ENCODE assay signal across 1 cellular context in genomic region chr7:30027915-30028748, GRCh38.
TF ChIP-seq lines count a peak whose summit lies in the region.

Gene PLEKHA8, plus strand, starts transcription at chr7:30028412. Its CDS starts 351 bp downstream, at chr7:30028763.

TF ChIP-seq in HepG2, 621 proteins besides CTCF, POLR2A, EP300 and RAD21 (continued from another document and continues in another):
- no peak for TF ChIP-seq ZNF280B (CRISPR knock-in tag; IDR thresholded peaks at IDR 0.05; ENCODE audit: borderline replicate concordance)
- TF ChIP-seq ZEB1 (IDR thresholded peaks at IDR 0.05; ENCODE audit: insufficient replicate concordance, low read depth): no peak
- peak; percentile 72; the same call in 1 of the 2 replicates for TF ChIP-seq ZNF546 (CRISPR knock-in tag; conservative IDR thresholded peaks at IDR 0.05)
- no peak for TF ChIP-seq ISX (CRISPR knock-in tag; conservative IDR thresholded peaks at IDR 0.05)
- TF ChIP-seq GATA4 (IDR thresholded peaks at IDR 0.05; ENCODE audit: borderline replicate concordance, low read depth): no peak
- 0 out of 2 replicates have a peak, but pooled peaks have one; percentile 8 for TF ChIP-seq TBP (CRISPR knock-in tag; IDR thresholded peaks at IDR 0.05)
- no peak for TF ChIP-seq SATB2 (CRISPR knock-in tag; IDR thresholded peaks at IDR 0.05)
- 0 out of 2 replicates have a peak, but pooled peaks have one; percentile 47 for TF ChIP-seq ZNF34 (CRISPR knock-in tag; IDR thresholded peaks at IDR 0.05; ENCODE audit: borderline replicate concordance)
- TF ChIP-seq ZNF430 (CRISPR knock-in tag; IDR thresholded peaks at IDR 0.05): no peak
- TF ChIP-seq NKX3-1 (CRISPR knock-in tag; IDR thresholded peaks at IDR 0.05): no peak
- TF ChIP-seq ZNF563 (CRISPR knock-in tag; IDR thresholded peaks at IDR 0.05): peak; percentile 55; the same call in 1 of the 2 replicates
- no peak for TF ChIP-seq ZNF101 (CRISPR knock-in tag; IDR thresholded peaks at IDR 0.05; ENCODE audit: borderline replicate concordance, low read depth)
- TF ChIP-seq, protein P1, sequence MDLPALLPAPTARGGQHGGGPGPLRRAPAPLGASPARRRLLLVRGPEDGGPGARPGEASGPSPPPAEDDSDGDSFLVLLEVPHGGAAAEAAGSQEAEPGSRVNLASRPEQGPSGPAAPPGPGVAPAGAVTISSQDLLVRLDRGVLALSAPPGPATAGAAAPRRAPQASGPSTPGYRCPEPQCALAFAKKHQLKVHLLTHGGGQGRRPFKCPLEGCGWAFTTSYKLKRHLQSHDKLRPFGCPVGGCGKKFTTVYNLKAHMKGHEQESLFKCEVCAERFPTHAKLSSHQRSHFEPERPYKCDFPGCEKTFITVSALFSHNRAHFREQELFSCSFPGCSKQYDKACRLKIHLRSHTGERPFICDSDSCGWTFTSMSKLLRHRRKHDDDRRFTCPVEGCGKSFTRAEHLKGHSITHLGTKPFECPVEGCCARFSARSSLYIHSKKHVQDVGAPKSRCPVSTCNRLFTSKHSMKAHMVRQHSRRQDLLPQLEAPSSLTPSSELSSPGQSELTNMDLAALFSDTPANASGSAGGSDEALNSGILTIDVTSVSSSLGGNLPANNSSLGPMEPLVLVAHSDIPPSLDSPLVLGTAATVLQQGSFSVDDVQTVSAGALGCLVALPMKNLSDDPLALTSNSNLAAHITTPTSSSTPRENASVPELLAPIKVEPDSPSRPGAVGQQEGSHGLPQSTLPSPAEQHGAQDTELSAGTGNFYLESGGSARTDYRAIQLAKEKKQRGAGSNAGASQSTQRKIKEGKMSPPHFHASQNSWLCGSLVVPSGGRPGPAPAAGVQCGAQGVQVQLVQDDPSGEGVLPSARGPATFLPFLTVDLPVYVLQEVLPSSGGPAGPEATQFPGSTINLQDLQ (CRISPR knock-in tag; IDR thresholded peaks at IDR 0.05): 0 out of 2 replicates have a peak, but pooled peaks have one; percentile 31
- no peak for TF ChIP-seq POLR2AphosphoS2 (IDR thresholded peaks at IDR 0.05; ENCODE audit: low read depth, low read length)
- no peak for TF ChIP-seq ZNF496 (CRISPR knock-in tag; IDR thresholded peaks at IDR 0.05; ENCODE audit: insufficient replicate concordance)
- TF ChIP-seq BCL6 (CRISPR knock-in tag; IDR thresholded peaks at IDR 0.05): no peak; the same call in 1 of the 2 replicates
- no peak for TF ChIP-seq XBP1 (CRISPR knock-in tag; IDR thresholded peaks at IDR 0.05)
- no peak for TF ChIP-seq ZBTB20 (CRISPR knock-in tag; IDR thresholded peaks at IDR 0.05; ENCODE audit: borderline replicate concordance, low read depth)
- TF ChIP-seq RCOR2 (CRISPR knock-in tag; IDR thresholded peaks at IDR 0.05): no peak; the same call in 1 of the 2 replicates
- peak; percentile 46 for TF ChIP-seq HNF4A (CRISPR knock-in tag; IDR thresholded peaks at IDR 0.05)
- peak; percentile 69; the same call in 1 of the 2 replicates for TF ChIP-seq FOXK1 (CRISPR knock-in tag; IDR thresholded peaks at IDR 0.05; ENCODE audit: borderline replicate concordance, low read depth)
- no peak for TF ChIP-seq ZNF552 (CRISPR knock-in tag; IDR thresholded peaks at IDR 0.05; ENCODE audit: borderline replicate concordance)
- TF ChIP-seq ZNF639 (CRISPR knock-in tag; conservative IDR thresholded peaks at IDR 0.05): no peak; the same call in 1 of the 2 replicates
- peak; percentile 62; the same call in 1 of the 2 replicates for TF ChIP-seq ZNF343 (CRISPR knock-in tag; IDR thresholded peaks at IDR 0.05)
- TF ChIP-seq PAX8 (CRISPR knock-in tag; IDR thresholded peaks at IDR 0.05; ENCODE audit: borderline replicate concordance): no peak; the same call in 1 of the 2 replicates
- TF ChIP-seq SMC3 (IDR thresholded peaks at IDR 0.05; ENCODE audit: low read length): no peak
- no peak for TF ChIP-seq ZNF740 (CRISPR knock-in tag; IDR thresholded peaks at IDR 0.05)
- TF ChIP-seq SMARCE1 (IDR thresholded peaks at IDR 0.05; ENCODE audit: borderline replicate concordance): no peak
- no peak for TF ChIP-seq HIC2 (CRISPR knock-in tag; IDR thresholded peaks at IDR 0.05; ENCODE audit: low read depth)
- TF ChIP-seq, protein P2, sequence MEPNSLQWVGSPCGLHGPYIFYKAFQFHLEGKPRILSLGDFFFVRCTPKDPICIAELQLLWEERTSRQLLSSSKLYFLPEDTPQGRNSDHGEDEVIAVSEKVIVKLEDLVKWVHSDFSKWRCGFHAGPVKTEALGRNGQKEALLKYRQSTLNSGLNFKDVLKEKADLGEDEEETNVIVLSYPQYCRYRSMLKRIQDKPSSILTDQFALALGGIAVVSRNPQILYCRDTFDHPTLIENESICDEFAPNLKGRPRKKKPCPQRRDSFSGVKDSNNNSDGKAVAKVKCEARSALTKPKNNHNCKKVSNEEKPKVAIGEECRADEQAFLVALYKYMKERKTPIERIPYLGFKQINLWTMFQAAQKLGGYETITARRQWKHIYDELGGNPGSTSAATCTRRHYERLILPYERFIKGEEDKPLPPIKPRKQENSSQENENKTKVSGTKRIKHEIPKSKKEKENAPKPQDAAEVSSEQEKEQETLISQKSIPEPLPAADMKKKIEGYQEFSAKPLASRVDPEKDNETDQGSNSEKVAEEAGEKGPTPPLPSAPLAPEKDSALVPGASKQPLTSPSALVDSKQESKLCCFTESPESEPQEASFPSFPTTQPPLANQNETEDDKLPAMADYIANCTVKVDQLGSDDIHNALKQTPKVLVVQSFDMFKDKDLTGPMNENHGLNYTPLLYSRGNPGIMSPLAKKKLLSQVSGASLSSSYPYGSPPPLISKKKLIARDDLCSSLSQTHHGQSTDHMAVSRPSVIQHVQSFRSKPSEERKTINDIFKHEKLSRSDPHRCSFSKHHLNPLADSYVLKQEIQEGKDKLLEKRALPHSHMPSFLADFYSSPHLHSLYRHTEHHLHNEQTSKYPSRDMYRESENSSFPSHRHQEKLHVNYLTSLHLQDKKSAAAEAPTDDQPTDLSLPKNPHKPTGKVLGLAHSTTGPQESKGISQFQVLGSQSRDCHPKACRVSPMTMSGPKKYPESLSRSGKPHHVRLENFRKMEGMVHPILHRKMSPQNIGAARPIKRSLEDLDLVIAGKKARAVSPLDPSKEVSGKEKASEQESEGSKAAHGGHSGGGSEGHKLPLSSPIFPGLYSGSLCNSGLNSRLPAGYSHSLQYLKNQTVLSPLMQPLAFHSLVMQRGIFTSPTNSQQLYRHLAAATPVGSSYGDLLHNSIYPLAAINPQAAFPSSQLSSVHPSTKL (CRISPR knock-in tag; IDR thresholded peaks at IDR 0.05): peak; percentile 57
- 0 out of 2 replicates have a peak, but pooled peaks have one; percentile 7 for TF ChIP-seq FOXP1 (IDR thresholded peaks at IDR 0.05)
- peak; percentile 22; the same call in 1 of the 2 replicates for TF ChIP-seq FOXP1 (CRISPR knock-in tag; IDR thresholded peaks at IDR 0.05)
- TF ChIP-seq ETV5 (CRISPR knock-in tag; IDR thresholded peaks at IDR 0.05; ENCODE audit: borderline replicate concordance): no peak; the same call in 1 of the 2 replicates
- peak; percentile 61; the same call in 1 of the 2 replicates for TF ChIP-seq ZNF614 (CRISPR knock-in tag; IDR thresholded peaks at IDR 0.05; ENCODE audit: borderline replicate concordance)
- TF ChIP-seq KDM5B (CRISPR knock-in tag; IDR thresholded peaks at IDR 0.05; ENCODE audit: borderline replicate concordance): peak; percentile 78
- TF ChIP-seq FOXM1 (CRISPR knock-in tag; IDR thresholded peaks at IDR 0.05): no peak
- TF ChIP-seq ELK4 (CRISPR knock-in tag; IDR thresholded peaks at IDR 0.05; ENCODE audit: borderline replicate concordance): no peak
- TF ChIP-seq KLF13 (CRISPR knock-in tag; IDR thresholded peaks at IDR 0.05): no peak
- TF ChIP-seq SIX1 (CRISPR knock-in tag; IDR thresholded peaks at IDR 0.05; ENCODE audit: borderline replicate concordance): no peak
- TF ChIP-seq ZNF333 (CRISPR knock-in tag; IDR thresholded peaks at IDR 0.05; ENCODE audit: borderline replicate concordance): no peak; the same call in 1 of the 2 replicates
- peak; percentile 56; the same call in 1 of the 2 replicates for TF ChIP-seq ARNT2 (CRISPR knock-in tag; IDR thresholded peaks at IDR 0.05; ENCODE audit: low read depth)
- no peak for TF ChIP-seq ZNF207 (IDR thresholded peaks at IDR 0.05; ENCODE audit: borderline replicate concordance)
- no peak for TF ChIP-seq ZNF720 (CRISPR knock-in tag; IDR thresholded peaks at IDR 0.05)
- TF ChIP-seq, protein P3, sequence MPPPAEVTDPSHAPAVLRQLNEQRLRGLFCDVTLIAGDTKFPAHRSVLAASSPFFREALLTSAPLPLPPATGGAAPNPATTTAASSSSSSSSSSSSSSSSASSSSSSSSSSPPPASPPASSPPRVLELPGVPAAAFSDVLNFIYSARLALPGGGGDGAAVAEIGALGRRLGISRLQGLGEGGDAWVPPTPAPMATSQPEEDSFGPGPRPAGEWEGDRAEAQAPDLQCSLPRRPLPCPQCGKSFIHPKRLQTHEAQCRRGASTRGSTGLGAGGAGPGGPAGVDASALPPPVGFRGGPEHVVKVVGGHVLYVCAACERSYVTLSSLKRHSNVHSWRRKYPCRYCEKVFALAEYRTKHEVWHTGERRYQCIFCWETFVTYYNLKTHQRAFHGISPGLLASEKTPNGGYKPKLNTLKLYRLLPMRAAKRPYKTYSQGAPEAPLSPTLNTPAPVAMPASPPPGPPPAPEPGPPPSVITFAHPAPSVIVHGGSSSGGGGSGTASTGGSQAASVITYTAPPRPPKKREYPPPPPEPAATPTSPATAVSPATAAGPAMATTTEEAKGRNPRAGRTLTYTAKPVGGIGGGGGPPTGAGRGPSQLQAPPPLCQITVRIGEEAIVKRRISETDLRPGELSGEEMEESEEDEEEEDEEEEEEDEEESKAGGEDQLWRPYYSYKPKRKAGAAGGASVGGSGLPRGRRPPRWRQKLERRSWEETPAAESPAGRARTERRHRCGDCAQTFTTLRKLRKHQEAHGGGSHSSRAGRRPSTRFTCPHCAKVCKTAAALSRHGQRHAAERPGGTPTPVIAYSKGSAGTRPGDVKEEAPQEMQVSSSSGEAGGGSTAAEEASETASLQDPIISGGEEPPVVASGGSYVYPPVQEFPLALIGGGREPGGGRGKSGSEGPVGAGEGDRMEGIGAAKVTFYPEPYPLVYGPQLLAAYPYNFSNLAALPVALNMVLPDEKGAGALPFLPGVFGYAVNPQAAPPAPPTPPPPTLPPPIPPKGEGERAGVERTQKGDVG (CRISPR knock-in tag; IDR thresholded peaks at IDR 0.05; ENCODE audit: borderline replicate concordance): no peak
- TF ChIP-seq ZBTB7A (CRISPR knock-in tag; IDR thresholded peaks at IDR 0.05): no peak
- no peak for TF ChIP-seq TSC22D2 (CRISPR knock-in tag; IDR thresholded peaks at IDR 0.05; ENCODE audit: borderline replicate concordance)
- no peak for TF ChIP-seq NFE2 (CRISPR knock-in tag; IDR thresholded peaks at IDR 0.05)
- 0 out of 2 replicates have a peak, but pooled peaks have one; percentile 14 for TF ChIP-seq NR2F2 (IDR thresholded peaks at IDR 0.05; ENCODE audit: borderline replicate concordance, low read depth)
- peak; percentile 74; the same call in 1 of the 2 replicates for TF ChIP-seq HOXA3 (CRISPR knock-in tag; IDR thresholded peaks at IDR 0.05)
- TF ChIP-seq TAF15 (IDR thresholded peaks at IDR 0.05; ENCODE audit: low read depth, low read length, poor library complexity, severe bottlenecking): peak; percentile 66
- no peak for TF ChIP-seq ZNF567 (CRISPR knock-in tag; IDR thresholded peaks at IDR 0.05; ENCODE audit: borderline replicate concordance)
- TF ChIP-seq ZNF576 (CRISPR knock-in tag; IDR thresholded peaks at IDR 0.05): no peak
- TF ChIP-seq CCDC6 (CRISPR knock-in tag; IDR thresholded peaks at IDR 0.05): no peak
- no peak for TF ChIP-seq GTF2F1 (IDR thresholded peaks at IDR 0.05; ENCODE audit: low read length)
- no peak for TF ChIP-seq NFATC3 (CRISPR knock-in tag; IDR thresholded peaks at IDR 0.05)
